Comparison of ENCODE assay signal across 13 cellular contexts in the genomic region with DNA sequence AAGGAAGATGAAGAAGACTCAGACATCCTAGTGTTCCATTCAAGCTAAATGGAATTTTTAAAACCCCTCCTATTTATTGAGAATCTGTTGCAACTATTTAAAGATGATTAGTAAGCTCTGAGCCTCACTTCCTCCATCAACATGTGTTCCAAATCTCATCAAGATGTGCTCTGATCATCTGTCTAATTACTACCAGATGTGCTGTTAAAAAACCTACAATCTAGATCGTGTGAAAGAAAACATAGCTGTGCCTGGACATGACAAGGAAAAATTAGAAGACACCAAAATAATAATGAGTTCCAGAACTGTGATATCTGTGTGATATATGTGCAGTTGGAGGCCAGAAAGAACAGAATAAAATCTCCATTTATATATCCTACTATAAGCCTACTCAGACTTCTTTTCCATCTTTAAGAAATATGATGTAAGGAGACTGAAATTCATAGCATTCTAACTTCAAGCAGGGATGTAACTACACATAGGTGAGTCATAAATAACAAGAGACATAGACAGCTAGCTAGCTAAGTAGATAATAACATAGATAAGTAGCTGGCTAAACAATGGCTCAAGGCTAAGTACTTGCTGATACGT. TPM values are rescaled to one million over a fixed set of nuclear protein-coding genes. Genes with fewer than 3 reads are reported as not detected.
DNase-seq lines count a peak whose midpoint lies in the region; ATAC-seq lines count a peak whose summit lies in the region.
"Had no signal": no experiment of that assay in that cellular context is flagged by ENCODE, and none has a peak within 500 bp of the region (broad histone marks: within the 10 kb centered on the region; RNA-seq: fewer than 3 reads in every experiment).

No MANE protein-coding gene starts in this region.

- no peak overlapping the region for H3K4me3 Mint-ChIP-seq in activated T-helper 17 cell treated with anti-CD3 and anti-CD28 coated beads, Interleukin-2, amount 50 U/mL, for 72 hours

- H3K4me1 ChIP-seq in ACC112 (ENCODE audit: control insufficient read depth, insufficient read depth, low read length, unreplicated experiment) = peaks cover 41% of the 10 kb centered on the region

- H3K79me2 ChIP-seq in ACC112 (ENCODE audit: control insufficient read depth, insufficient read depth, low read length, unreplicated experiment) = peaks cover 25% of the 10 kb centered on the region

- no peaks in the 10 kb centered on the region for H3K27me3 ChIP-seq in ACC112 (ENCODE audit: insufficient read depth, low read length)

- H3K4me1 Mint-ChIP-seq in activated T-helper 17 cell treated with anti-CD3 and anti-CD28 coated beads, Interleukin-2, amount 50 U/mL, for 72 hours = peaks cover 33% of the 10 kb centered on the region

- no peak for ATAC-seq in activated T-helper 17 cell treated with anti-CD3 and anti-CD28 coated beads, Interleukin-2, amount 50 U/mL, for 72 hours (replicated peaks)
- no peak for ATAC-seq in HG02884 (IDR thresholded peaks at IDR 0.05; ENCODE audit: unreplicated experiment)
- ATAC-seq in HG03280 (IDR thresholded peaks at IDR 0.05; ENCODE audit: unreplicated experiment) = no peak

- peaks cover 79% of the 10 kb centered on the region for H3K36me3 Mint-ChIP-seq in activated T-helper 17 cell treated with anti-CD3 and anti-CD28 coated beads, Interleukin-2, amount 50 U/mL, for 72 hours (ENCODE audit: low read depth)

- H2AFZ ChIP-seq in ACC112 (ENCODE audit: low read length, unreplicated experiment) = no peak overlapping the region

- H3K9me3 Mint-ChIP-seq in activated T-helper 17 cell treated with anti-CD3 and anti-CD28 coated beads, Interleukin-2, amount 50 U/mL, for 72 hours = no peaks in the 10 kb centered on the region

- H3K4me3 ChIP-seq in ACC112 (ENCODE audit: low read depth, low read length) = peak overlapping the region; percentile 12; the same call in 1 of the 2 replicates
- H3K4me3 ChIP-seq: left ventricle myocardium inferior had no signal

- peak overlapping the region; percentile 63 for H3K27ac Mint-ChIP-seq in activated T-helper 17 cell treated with anti-CD3 and anti-CD28 coated beads, Interleukin-2, amount 50 U/mL, for 72 hours

- peak overlapping the region; percentile 89 for H3K27ac ChIP-seq in ACC112 (ENCODE audit: low read depth, low read length)
- H3K27ac ChIP-seq: left ventricle myocardium inferior, WERI-Rb-1 had no signal

- peaks cover 37% of the 10 kb centered on the region for H3K36me3 ChIP-seq in ACC112 (ENCODE audit: insufficient read depth, low read length)

- DNase-seq in GM04504 (ENCODE audit: low read depth) (peak; percentile 62), fibroblast of the conjunctiva (ENCODE audit: low read depth) (peak; percentile 80), NCI-H2227 treated with DMSO at 0.1 percent for 48 hours (lab: John Stamatoyannopoulos, UW) (no peak), T-helper 2 cell (no peak)
- DNase-seq: left ventricle myocardium inferior; NCI-H2107; stimulated activated CD4-positive, alpha-beta T cell treated with anti-CD3 and anti-CD28 coated beads, Interleukin-15, amount 100 ng/mL, for 24 hours; stimulated activated CD8-positive, alpha-beta memory T cell treated with anti-CD3 and anti-CD28 coated beads, Interleukin-4, amount 100 ng/mL, for 48 hours; WERI-Rb-1 had no signal

- no peaks in the 10 kb centered on the region for H3K27me3 Mint-ChIP-seq in activated T-helper 17 cell treated with anti-CD3 and anti-CD28 coated beads, Interleukin-2, amount 50 U/mL, for 72 hours

RNA-seq across cellular contexts. Expression of gene XPC, which starts 7.7 kb away (rescaled TPM):
- total RNA-seq in activated T-helper 17 cell treated with anti-CD3 and anti-CD28 coated beads, Interleukin-2, amount 50 U/mL, for 72 hours = 10 to 100 TPM; 31.9 to 39.7 TPM

RNA-seq across cellular contexts. Expression of gene LSM3, which starts 8.0 kb away (rescaled TPM):
- 10 to 100 TPM; 15.6 to 20.6 TPM for total RNA-seq in activated T-helper 17 cell treated with anti-CD3 and anti-CD28 coated beads, Interleukin-2, amount 50 U/mL, for 72 hours

RNA-seq across cellular contexts. Expression of gene TMEM43, which starts 45.8 kb away (rescaled TPM):
- total RNA-seq in activated T-helper 17 cell treated with anti-CD3 and anti-CD28 coated beads, Interleukin-2, amount 50 U/mL, for 72 hours = 10 to 100 TPM; 42.1 to 44.5 TPM

RNA-seq across cellular contexts. Expression of gene CHCHD4, which starts 46.0 kb away (rescaled TPM):
- 10 to 100 TPM; 11.6 to 27.6 TPM for total RNA-seq in activated T-helper 17 cell treated with anti-CD3 and anti-CD28 coated beads, Interleukin-2, amount 50 U/mL, for 72 hours

Comparison
In these comparisons a context has a peak if more than half of its experiments do, and no peak if none do; other contexts are left out.
1. DNase-seq: peak in GM04504 (single experiment) and fibroblast of the conjunctiva (single experiment); none in NCI-H2227 treated with DMSO at 0.1 percent for 48 hours (single experiment) and T-helper 2 cell (0 of 5).